ENCODE assay signal across 1 cellular context in genomic region chr2:216545359-216545758, GRCh38.
TF ChIP-seq lines count a peak whose summit lies in the region.

No MANE protein-coding gene starts in this region.

TF ChIP-seq in K562, 482 proteins besides CTCF, POLR2A, EP300 and RAD21 (continued from another document):
- TF ChIP-seq MITF (IDR thresholded peaks at IDR 0.05) (peak; percentile 73), PCBP1 (IDR thresholded peaks at IDR 0.05; ENCODE audit: low read depth, low read length, poor library complexity, severe bottlenecking) (no peak), ZEB2 (IDR thresholded peaks at IDR 0.05) (peak; percentile 53; the same call in 1 of the 2 replicates), TCF7L2 (IDR thresholded peaks at IDR 0.05; ENCODE audit: low read depth, low read length) (no peak), PPARD (CRISPR knock-in tag; IDR thresholded peaks at IDR 0.05) (no peak), TCF3 (CRISPR knock-in tag; IDR thresholded peaks at IDR 0.05) (peak; percentile 59), NCOR1 (IDR thresholded peaks at IDR 0.05) (peak; percentile 38; the same call in 1 of the 2 replicates), STAT6 (CRISPR knock-in tag; IDR thresholded peaks at IDR 0.05) (no peak), GMEB1 (CRISPR knock-in tag; IDR thresholded peaks at IDR 0.05) (no peak), PKNOX1 (IDR thresholded peaks at IDR 0.05) (0 out of 2 replicates have a peak, but pooled peaks have one; percentile 22), ZNF584 (CRISPR knock-in tag; IDR thresholded peaks at IDR 0.05; ENCODE audit: low read depth) (peak; percentile 86), CBFA2T3 (IDR thresholded peaks at IDR 0.05) (peak; percentile 57), ARID1B (IDR thresholded peaks at IDR 0.05) (peak; percentile 74), SMAD4 (CRISPR knock-in tag; conservative IDR thresholded peaks at IDR 0.05) (peak; percentile 86), TFAP4 (CRISPR knock-in tag; IDR thresholded peaks at IDR 0.05; ENCODE audit: borderline replicate concordance) (no peak), E2F6 (IDR thresholded peaks at IDR 0.05; ENCODE audit: borderline replicate concordance in 1 of 2, extremely low read depth in 1 of 2, insufficient read depth in 1 of 2, insufficient read length in 1 of 2, low read depth in 1 of 2, low read length in 1 of 2, poor library complexity in 1 of 2, severe bottlenecking in 1 of 2) (no peak), MECOM (CRISPR knock-in tag; IDR thresholded peaks at IDR 0.05) (no peak), GABPB2 (CRISPR knock-in tag; conservative IDR thresholded peaks at IDR 0.05) (no peak), CBX2 (IDR thresholded peaks at IDR 0.05; ENCODE audit: insufficient read depth, low read length, poor library complexity, severe bottlenecking) (no peak), CREM (IDR thresholded peaks at IDR 0.05; ENCODE audit: low read depth) (peak; percentile 61; the same call in 1 of the 2 replicates), FOXA3 (CRISPR knock-in tag; conservative IDR thresholded peaks at IDR 0.05 in 1 of 2, IDR thresholded peaks at IDR 0.05 in 1 of 2) (peak in 1 of 2 experiments; percentile 4; a peak in 1 of 4 replicates), HDAC8 (tag; IDR thresholded peaks at IDR 0.05) (no peak), MEIS2 (IDR thresholded peaks at IDR 0.05; ENCODE audit: partially characterized antibody) (peak; percentile 72), POLR2H (tag; IDR thresholded peaks at IDR 0.05; ENCODE audit: low read depth) (no peak), PURB (CRISPR knock-in tag; IDR thresholded peaks at IDR 0.05; ENCODE audit: low read depth) (no peak)
